In the genomic region with DNA sequence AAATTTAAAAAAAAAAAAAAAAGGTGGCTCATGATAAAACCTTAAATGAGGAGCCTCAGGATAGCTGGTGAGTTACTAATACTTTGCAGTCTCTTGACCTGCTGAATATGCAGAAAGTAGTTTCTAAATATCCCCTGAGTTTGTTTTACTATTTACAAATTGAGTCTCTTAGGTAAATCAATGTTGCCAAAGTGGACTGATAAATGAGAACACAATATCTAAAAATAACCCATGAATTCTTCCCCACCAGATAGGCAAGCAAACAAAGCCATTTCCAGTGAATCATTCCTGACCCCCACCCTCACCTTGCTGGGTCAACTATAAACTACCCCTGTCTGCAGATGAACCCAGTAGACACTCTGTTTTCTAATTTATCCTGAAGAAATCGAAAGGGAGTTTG, we compare ENCODE assay signal across 29 cellular contexts.
"Had no signal": no experiment of that assay in that cellular context is flagged by ENCODE, and none has a peak within 500 bp of the region (broad histone marks: within the 10 kb centered on the region; RNA-seq: fewer than 3 reads in every experiment).

No MANE protein-coding gene starts in this region.

- ATAC-seq: stimulated activated effector memory CD8-positive, alpha-beta T cell treated with anti-CD3 and anti-CD28 coated beads, Interleukin-12 subunit alpha, Interleukin-12 subunit beta, amount 100 ng/mL, for 72 hours; stimulated activated memory B cell treated with anti-CD40 and anti-IgM and Interleukin-4, amounts not matched to agents 10 μg/mL and 1 μg/mL and 100 μg/mL, for 72 hours; stimulated activated naive B cell treated with anti-CD40 and anti-IgM and Interleukin-4, amounts not matched to agents 10 μg/mL and 1 μg/mL and 100 μg/mL, for 72 hours; stimulated activated naive CD8-positive, alpha-beta T cell treated with anti-CD3 and anti-CD28 coated beads, Interleukin-15, amount 100 ng/mL, for 72 hours; stimulated activated naive CD8-positive, alpha-beta T cell treated with anti-CD3 and anti-CD28 coated beads, Interleukin-15, Interleukin-2, amounts not matched to agents 100 U/mL and 50 U/mL, for 24 hours; upper lobe of right lung had no signal

- H3K27me3 Mint-ChIP-seq: stimulated activated memory B cell treated with anti-CD40 and anti-IgM and Interleukin-4, amounts not matched to agents 10 μg/mL and 1 μg/mL and 100 μg/mL, for 72 hours; stimulated activated naive B cell treated with anti-CD40 and anti-IgM and Interleukin-4, amounts not matched to agents 10 μg/mL and 1 μg/mL and 100 μg/mL, for 72 hours; stimulated activated naive CD8-positive, alpha-beta T cell treated with anti-CD3 and anti-CD28 coated beads, Interleukin-15, Interleukin-2, amounts not matched to agents 100 ng/mL and 50 ng/mL, for 24 hours had no signal

- H3K27ac ChIP-seq: stomach, suprapubic skin, testis, thoracic aorta, thyroid gland, tibial artery, tibial nerve, transverse colon, upper lobe of left lung, upper lobe of right lung, uterus, vagina had no signal

- H3K36me3 Mint-ChIP-seq: stimulated activated effector memory CD8-positive, alpha-beta T cell treated with anti-CD3 and anti-CD28 coated beads, Interleukin-12 subunit alpha, Interleukin-12 subunit beta, amount 100 ng/mL, for 72 hours; stimulated activated memory B cell treated with anti-CD40 and anti-IgM and Interleukin-4, amounts not matched to agents 10 μg/mL and 1 μg/mL and 100 μg/mL, for 72 hours; stimulated activated naive B cell treated with anti-CD40 and anti-IgM and Interleukin-4, amounts not matched to agents 10 μg/mL and 1 μg/mL and 100 μg/mL, for 72 hours; type B pancreatic cell had no signal

- H3K4me1 Mint-ChIP-seq: stimulated activated effector memory CD8-positive, alpha-beta T cell treated with anti-CD3 and anti-CD28 coated beads, Interleukin-12 subunit alpha, Interleukin-12 subunit beta, amount 100 ng/mL, for 72 hours; stimulated activated memory B cell treated with anti-CD40 and anti-IgM and Interleukin-4, amounts not matched to agents 10 μg/mL and 1 μg/mL and 100 μg/mL, for 72 hours; stimulated activated naive B cell treated with anti-CD40 and anti-IgM and Interleukin-4, amounts not matched to agents 10 μg/mL and 1 μg/mL and 100 μg/mL, for 72 hours; stimulated activated naive CD8-positive, alpha-beta T cell treated with anti-CD3 and anti-CD28 coated beads, Interleukin-15, amount 100 ng/mL, for 72 hours had no signal

- H3K27ac Mint-ChIP-seq: stimulated activated effector memory CD8-positive, alpha-beta T cell treated with anti-CD3 and anti-CD28 coated beads, Interleukin-12 subunit alpha, Interleukin-12 subunit beta, amount 100 ng/mL, for 72 hours; stimulated activated memory B cell treated with anti-CD40 and anti-IgM and Interleukin-4, amounts not matched to agents 10 μg/mL and 1 μg/mL and 100 μg/mL, for 72 hours; stimulated activated naive B cell treated with anti-CD40 and anti-IgM and Interleukin-4, amounts not matched to agents 10 μg/mL and 1 μg/mL and 100 μg/mL, for 72 hours; stimulated activated naive CD8-positive, alpha-beta T cell treated with anti-CD3 and anti-CD28 coated beads, Interleukin-15, amount 100 ng/mL, for 72 hours; stimulated activated naive CD8-positive, alpha-beta T cell treated with anti-CD3 and anti-CD28 coated beads, Interleukin-15, Interleukin-2, amounts not matched to agents 100 ng/mL and 50 ng/mL, for 24 hours; type B pancreatic cell had no signal

- H3K4me1 ChIP-seq: stomach, suprapubic skin, testis, thyroid gland, tibial artery, tibial nerve, transverse colon, upper lobe of left lung, upper lobe of right lung, uterus, vagina had no signal

- H3K9me3 Mint-ChIP-seq: stimulated activated memory B cell treated with anti-CD40 and anti-IgM and Interleukin-4, amounts not matched to agents 10 μg/mL and 1 μg/mL and 100 μg/mL, for 72 hours had no signal

- DNase-seq: stimulated activated CD4-positive, alpha-beta T cell treated with anti-CD3 and anti-CD28 coated beads, Interleukin-2, amount 100 ng/mL, for 48 hours; stimulated activated CD4-positive, alpha-beta T cell treated with anti-CD3 and anti-CD28 coated beads, Interleukin-4, amount 100 ng/mL, for 1 hour; stimulated activated CD4-positive, alpha-beta T cell treated with anti-CD3 and anti-CD28 coated beads, Interleukin-4, amount 100 ng/mL, for 24 hours; stimulated activated CD4-positive, alpha-beta T cell treated with anti-CD3 and anti-CD28 coated beads, Interleukin-4, amount 100 ng/mL, for 4 hours; stimulated activated CD8-positive, alpha-beta memory T cell treated with anti-CD3 and anti-CD28 coated beads, Interleukin-4, amount 100 ng/mL, for 48 hours; stimulated activated naive B cell treated with anti-CD40 and anti-IgM and Interleukin-4, amounts not matched to agents 10 μg/mL and 1 μg/mL and 100 μg/mL, for 72 hours; stimulated activated naive CD4-positive, alpha-beta T cell; stimulated activated naive CD4-positive, alpha-beta T cell treated with Interleukin-2 at 50 U/mL for 16 hours; stimulated activated naive CD8-positive, alpha-beta T cell treated with anti-CD3 and anti-CD28 coated beads, Interleukin-15, amount 100 ng/mL, for 72 hours; stimulated activated naive CD8-positive, alpha-beta T cell treated with anti-CD3 and anti-CD28 coated beads, Interleukin-15, Interleukin-2, amounts not matched to agents 100 U/mL and 50 U/mL, for 24 hours; stomach; substantia nigra; testis; thyroid gland; tibial artery; transverse colon; trophoblast cell; upper lobe of left lung; upper lobe of right lung; uterus had no signal

- H3K27me3 ChIP-seq: stomach, suprapubic skin, testis, thyroid gland, tibial artery, tibial nerve, transverse colon, upper lobe of left lung, upper lobe of right lung, uterus, vagina had no signal

- H3K9me3 ChIP-seq: suprapubic skin, testis, thyroid gland, upper lobe of right lung, uterus, vagina had no signal

- H3K4me3 ChIP-seq: stomach, suprapubic skin, testis, thoracic aorta, thyroid gland, tibial artery, tibial nerve, transverse colon, upper lobe of left lung, upper lobe of right lung, uterus, vagina had no signal

- H3K4me3 Mint-ChIP-seq: stimulated activated effector memory CD8-positive, alpha-beta T cell treated with anti-CD3 and anti-CD28 coated beads, Interleukin-12 subunit alpha, Interleukin-12 subunit beta, amount 100 ng/mL, for 72 hours; stimulated activated memory B cell treated with anti-CD40 and anti-IgM and Interleukin-4, amounts not matched to agents 10 μg/mL and 1 μg/mL and 100 μg/mL, for 72 hours; stimulated activated naive B cell treated with anti-CD40 and anti-IgM and Interleukin-4, amounts not matched to agents 10 μg/mL and 1 μg/mL and 100 μg/mL, for 72 hours; stimulated activated naive CD8-positive, alpha-beta T cell treated with anti-CD3 and anti-CD28 coated beads, Interleukin-15, amount 100 ng/mL, for 72 hours; stimulated activated naive CD8-positive, alpha-beta T cell treated with anti-CD3 and anti-CD28 coated beads, Interleukin-15, Interleukin-2, amounts not matched to agents 100 ng/mL and 50 ng/mL, for 24 hours; type B pancreatic cell had no signal

- H3K36me3 ChIP-seq: stomach, suprapubic skin, thoracic aorta, thyroid gland, tibial artery, tibial nerve, transverse colon, upper lobe of left lung, upper lobe of right lung, uterus, vagina had no signal

- FAIRE-seq: urothelium cell line had no signal
